In the genomic region with DNA sequence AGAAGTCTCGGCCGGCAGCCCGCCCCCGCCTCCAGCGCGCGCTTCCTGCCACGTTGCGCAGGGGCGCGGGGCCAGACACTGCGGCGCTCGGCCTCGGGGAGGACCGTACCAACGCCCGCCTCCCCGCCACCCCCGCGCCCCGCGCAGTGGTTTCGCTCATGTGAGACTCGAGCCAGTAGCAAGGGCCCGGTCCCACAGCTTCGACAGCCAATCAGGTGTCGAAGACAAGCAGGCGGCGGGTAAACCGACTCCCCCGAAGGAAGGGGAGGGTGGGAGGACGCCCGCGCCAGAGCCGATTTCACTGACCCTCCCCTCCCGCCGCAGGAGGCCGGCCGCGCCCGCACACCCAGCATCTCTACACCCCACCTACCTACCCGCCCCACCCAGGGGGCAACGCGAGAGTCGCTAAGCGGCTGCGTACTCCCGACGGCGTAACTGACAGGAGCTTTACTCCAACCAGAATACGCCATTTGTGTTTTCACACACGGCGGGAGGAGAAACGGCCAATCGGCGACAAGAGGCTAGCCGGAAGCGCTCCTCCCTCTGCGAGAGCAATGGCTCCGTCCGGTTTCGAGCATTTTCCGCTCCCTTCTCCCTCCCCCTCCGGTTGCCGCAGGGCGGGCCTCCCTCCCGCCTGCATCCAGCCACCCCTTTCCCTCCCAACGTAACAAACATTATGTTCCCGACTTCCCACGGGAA, we compare ENCODE assay signal across 8 cellular contexts. TPM values are rescaled to one million over a fixed set of nuclear protein-coding genes. Genes with fewer than 3 reads are reported as not detected.
DNase-seq lines count a peak whose midpoint lies in the region; ATAC-seq and TF ChIP-seq lines count a peak whose summit lies in the region.

No MANE protein-coding gene starts in this region.

- ATAC-seq in activated T-helper 17 cell treated with anti-CD3 and anti-CD28 coated beads, Interleukin-2, amount 50 U/mL, for 72 hours (replicated peaks) = peak; percentile 74
- peak; percentile 65 for ATAC-seq in naive B cell (ENCODE audit: low read depth in 2 of 2)
- peak; percentile 81 for ATAC-seq in stimulated activated effector memory CD8-positive, alpha-beta T cell treated with anti-CD3 and anti-CD28 coated beads, Interleukin-12 subunit alpha, Interleukin-12 subunit beta, amount 100 ng/mL, for 72 hours

- no peaks in the 10 kb centered on the region for H3K9me2 ChIP-seq in DOHH2 (replicated peaks; ENCODE audit: control insufficient read depth, low read length)

- H3K79me2 ChIP-seq in DOHH2 (ENCODE audit: control insufficient read depth, low read length) (peaks cover 89% of the 10 kb centered on the region), fibroblast of lung (ENCODE audit: control insufficient read depth, insufficient read depth, low read length) (peaks cover 85% of the 10 kb centered on the region)

- H3K4me1 Mint-ChIP-seq in activated T-helper 17 cell treated with anti-CD3 and anti-CD28 coated beads, Interleukin-2, amount 50 U/mL, for 72 hours = peaks cover 32% of the 10 kb centered on the region
- H3K4me1 Mint-ChIP-seq in naive B cell = peaks cover 56 to 69% (median 63%) of the 10 kb centered on the region in 3 donors
- peaks cover 59% of the 10 kb centered on the region for H3K4me1 Mint-ChIP-seq in stimulated activated effector memory CD8-positive, alpha-beta T cell treated with anti-CD3 and anti-CD28 coated beads, Interleukin-12 subunit alpha, Interleukin-12 subunit beta, amount 100 ng/mL, for 72 hours

- H3K9me3 ChIP-seq in DOHH2 (ENCODE audit: control insufficient read depth, insufficient read depth, low read length) (no peaks in the 10 kb centered on the region), fibroblast of lung (ENCODE audit: control insufficient read depth, insufficient read depth, low read depth, low read length) (no peaks in the 10 kb centered on the region)

- H3K4me3 ChIP-seq in DOHH2 (ENCODE audit: low read length) (peak overlapping the region; percentile 88), fibroblast of lung (replicated peaks in 1 of 4; ENCODE audit: control extremely low read depth in 1 of 4, insufficient read depth in 1 of 4, low read depth in 3 of 4, low read length in 4 of 4) (peak overlapping the region; percentile 57 to 78 (median 64))

- H3K4me2 ChIP-seq in DOHH2 (ENCODE audit: low read length) (peak overlapping the region; percentile 81), fibroblast of lung (ENCODE audit: extremely low read depth, insufficient read depth, low read length) (no peak overlapping the region)

- DNase-seq in GOT3 (lab: John Stamatoyannopoulos, UW) (peak; percentile 98), LHCN-M2 (ENCODE audit: low read depth) (peak; percentile 99), RPMI7951 (ENCODE audit: low read depth) (peak; percentile 100), fibroblast of lung (ENCODE audit: low read depth in 2 of 2) (peak; percentile 100), naive B cell (peak; percentile 100)
- DNase-seq in stimulated activated effector memory CD8-positive, alpha-beta T cell treated with anti-CD3 and anti-CD28 coated beads, Interleukin-12 subunit alpha, Interleukin-12 subunit beta, amount 100 ng/mL, for 72 hours (ENCODE audit: low spot score in 2 of 2) = peak; percentile 100

- H3F3A ChIP-seq in DOHH2 (ENCODE audit: control insufficient read depth, insufficient read depth) = peaks cover 8% of the 10 kb centered on the region; the same call in 1 of the 2 replicates

- H3K27ac ChIP-seq in DOHH2 (ENCODE audit: low read depth, low read length) (peak overlapping the region; percentile 85), fibroblast of lung (ENCODE audit: insufficient read depth, low read length) (peak overlapping the region; percentile 91)

- peak overlapping the region; percentile 93 for H3K9ac ChIP-seq in fibroblast of lung (ENCODE audit: insufficient read depth, low read length)

- H3K36me3 Mint-ChIP-seq in activated T-helper 17 cell treated with anti-CD3 and anti-CD28 coated beads, Interleukin-2, amount 50 U/mL, for 72 hours (ENCODE audit: low read depth) = peaks cover 86% of the 10 kb centered on the region
- H3K36me3 Mint-ChIP-seq in naive B cell = peaks cover 0 to 8% of the 10 kb centered on the region in 2 donors
- H3K36me3 Mint-ChIP-seq in stimulated activated effector memory CD8-positive, alpha-beta T cell treated with anti-CD3 and anti-CD28 coated beads, Interleukin-12 subunit alpha, Interleukin-12 subunit beta, amount 100 ng/mL, for 72 hours = peaks cover 82% of the 10 kb centered on the region

- TF ChIP-seq CTCF in DOHH2 (IDR thresholded peaks at IDR 0.05; ENCODE audit: low read depth, low read length, poor library complexity, severe bottlenecking) (no peak), fibroblast of lung (conservative IDR thresholded peaks at IDR 0.05 in 1 of 2, IDR thresholded peaks at IDR 0.05 in 1 of 2; ENCODE audit: low read depth in 1 of 2, low read length in 2 of 2) (no peak)

- peak overlapping the region; percentile 98 for H3K4me3 Mint-ChIP-seq in activated T-helper 17 cell treated with anti-CD3 and anti-CD28 coated beads, Interleukin-2, amount 50 U/mL, for 72 hours
- peak overlapping the region; percentile 95 to 100 (median 98) for H3K4me3 Mint-ChIP-seq in naive B cell
- peak overlapping the region; percentile 93 for H3K4me3 Mint-ChIP-seq in stimulated activated effector memory CD8-positive, alpha-beta T cell treated with anti-CD3 and anti-CD28 coated beads, Interleukin-12 subunit alpha, Interleukin-12 subunit beta, amount 100 ng/mL, for 72 hours

- H3K27ac Mint-ChIP-seq in activated T-helper 17 cell treated with anti-CD3 and anti-CD28 coated beads, Interleukin-2, amount 50 U/mL, for 72 hours = peak overlapping the region; percentile 95
- peak overlapping the region; percentile 99 to 100 (median 99) for H3K27ac Mint-ChIP-seq in naive B cell
- peak overlapping the region; percentile 98 for H3K27ac Mint-ChIP-seq in stimulated activated effector memory CD8-positive, alpha-beta T cell treated with anti-CD3 and anti-CD28 coated beads, Interleukin-12 subunit alpha, Interleukin-12 subunit beta, amount 100 ng/mL, for 72 hours

- H3K9me3 Mint-ChIP-seq in activated T-helper 17 cell treated with anti-CD3 and anti-CD28 coated beads, Interleukin-2, amount 50 U/mL, for 72 hours = no peaks in the 10 kb centered on the region
- no peaks in the 10 kb centered on the region for H3K9me3 Mint-ChIP-seq in naive B cell
- H3K9me3 Mint-ChIP-seq in stimulated activated effector memory CD8-positive, alpha-beta T cell treated with anti-CD3 and anti-CD28 coated beads, Interleukin-12 subunit alpha, Interleukin-12 subunit beta, amount 100 ng/mL, for 72 hours = no peaks in the 10 kb centered on the region

- H2AFZ ChIP-seq in fibroblast of lung (ENCODE audit: low read length) = no peak overlapping the region

- H4K20me1 ChIP-seq in DOHH2 (ENCODE audit: control insufficient read depth, insufficient read depth, low read depth, low read length) (peaks cover 56% of the 10 kb centered on the region), fibroblast of lung (ENCODE audit: control insufficient read depth, extremely low read depth, insufficient read depth, low read length) (peaks cover 14% of the 10 kb centered on the region)

- peaks cover 54% of the 10 kb centered on the region for H3K4me1 ChIP-seq in DOHH2 (ENCODE audit: control insufficient read depth, low read length)
- peaks cover 7% of the 10 kb centered on the region for H3K4me1 ChIP-seq in fibroblast of lung (ENCODE audit: control insufficient read depth, extremely low read depth, insufficient read depth, low read length)

- no peaks in the 10 kb centered on the region for H3K27me3 ChIP-seq in DOHH2 (ENCODE audit: control insufficient read depth, low read length)
- H3K27me3 ChIP-seq in fibroblast of lung (ENCODE audit: control insufficient read depth, insufficient read depth, low read length) = no peaks in the 10 kb centered on the region

- H3K27me3 Mint-ChIP-seq in activated T-helper 17 cell treated with anti-CD3 and anti-CD28 coated beads, Interleukin-2, amount 50 U/mL, for 72 hours = no peaks in the 10 kb centered on the region
- H3K27me3 Mint-ChIP-seq in naive B cell = no peaks in the 10 kb centered on the region

- H3K36me3 ChIP-seq in DOHH2 (ENCODE audit: control insufficient read depth, low read length) (peaks cover 75% of the 10 kb centered on the region), fibroblast of lung (ENCODE audit: control insufficient read depth, insufficient read depth, low read length) (peaks cover 3% of the 10 kb centered on the region)

RNA-seq across cellular contexts. Expression of gene SETD5, which starts 0.6 kb away (rescaled TPM):
- 51.2 and 51.8 TPM in 2 replicates for total RNA-seq in LHCN-M2 (2014; rRNA removed)
- polyA plus RNA-seq in LHCN-M2 (2012) = 28.9 TPM
- total RNA-seq in RPMI7951 (2014; rRNA removed; shearing (Covaris generic)) = 56.8 and 58.4 TPM in 2 replicates
- total RNA-seq in activated T-helper 17 cell treated with anti-CD3 and anti-CD28 coated beads, Interleukin-2, amount 50 U/mL, for 72 hours = 100 to 1,000 TPM; 107 to 148 TPM
- 29.8 and 53.7 TPM in 2 replicates for total RNA-seq in fibroblast of lung
- polyA plus RNA-seq in fibroblast of lung = 39.5 and 62.5 TPM in 2 replicates
- 26.6 and 49.8 TPM in 2 replicates for polyA plus RNA-seq in fibroblast of lung (2012)
- polyA minus RNA-seq in fibroblast of lung (ENCODE audit: low replicate concordance) = 75.8 and 88.6 TPM in 2 replicates
- polyA plus RNA-seq in naive B cell (ENCODE audit: low read depth in 6 of 6) = 10 to 100 TPM; 26.9 to 80.7 (median 42.5) TPM

RNA-seq across cellular contexts. Expression of gene THUMPD3, which starts 33.9 kb away (rescaled TPM):
- total RNA-seq in LHCN-M2 (2014; rRNA removed) (46.8 and 55.0 TPM in 2 replicates), fibroblast of lung (59.9 and 68.3 TPM in 2 replicates)
- 35.7 TPM for polyA plus RNA-seq in LHCN-M2 (2012)
- 48.4 and 63.3 TPM in 2 replicates for total RNA-seq in RPMI7951 (2014; rRNA removed; shearing (Covaris generic))
- 10 to 100 TPM; 46.2 to 53.9 TPM for total RNA-seq in activated T-helper 17 cell treated with anti-CD3 and anti-CD28 coated beads, Interleukin-2, amount 50 U/mL, for 72 hours
- polyA plus RNA-seq in fibroblast of lung (48.9 and 57.8 TPM in 2 replicates), naive B cell (ENCODE audit: low read depth in 6 of 6) (10 to 100 TPM in 5 of 6 donors, 1 to 10 TPM in 1; 9.6 to 21.5 (median 17.5) TPM)
- 40.5 and 46.6 TPM in 2 replicates for polyA plus RNA-seq in fibroblast of lung (2012)
- 15.4 and 32.2 TPM in 2 replicates for polyA minus RNA-seq in fibroblast of lung (ENCODE audit: low replicate concordance)

Comparison
In these comparisons a context has a peak if more than half of its experiments do, and no peak if none do; other contexts are left out.
1. Peak in every context shown above with its lines: DNase-seq, ATAC-seq, H3K4me3 ChIP-seq and H3K27ac ChIP-seq.